Comparison of ENCODE assay signal across 14 cellular contexts in genomic region chr12:68665016-68665569, GRCh38. TPM values are rescaled to one million over a fixed set of nuclear protein-coding genes. Genes with fewer than 3 reads are reported as not detected.
DNase-seq lines count a peak whose midpoint lies in the region; ATAC-seq and TF ChIP-seq lines count a peak whose summit lies in the region.
"Had no signal": no experiment of that assay in that cellular context is flagged by ENCODE, and none has a peak within 500 bp of the region (broad histone marks: within the 10 kb centered on the region; RNA-seq: fewer than 3 reads in every experiment).

No MANE protein-coding gene starts in this region.

- H2AFZ ChIP-seq in OCI-LY1 (ENCODE audit: low read length) (no peak overlapping the region), neural cell (ENCODE audit: low read depth, low read length) (no peak overlapping the region)

- no peak overlapping the region for H3K4me2 ChIP-seq in OCI-LY1 (ENCODE audit: low read length)
- no peak overlapping the region for H3K4me2 ChIP-seq in neural cell (ENCODE audit: low read length)

- H3K79me2 ChIP-seq in OCI-LY1 (ENCODE audit: insufficient read depth, low read length), result no peaks in the 10 kb centered on the region
- H3K79me2 ChIP-seq in neural cell (replicated peaks; ENCODE audit: insufficient read depth, low read length), result no peaks in the 10 kb centered on the region

- peak overlapping the region; percentile 59 to 80 for H3K27ac Mint-ChIP-seq in effector memory CD8-positive, alpha-beta T cell

- no peaks in the 10 kb centered on the region for H3K9me3 Mint-ChIP-seq in effector memory CD8-positive, alpha-beta T cell
- H3K9me3 Mint-ChIP-seq: IgD-negative memory B cell had no signal

- no peak for ATAC-seq in effector memory CD8-positive, alpha-beta T cell (replicated peaks)
- no peak for ATAC-seq in HG02571 (IDR thresholded peaks at IDR 0.05; ENCODE audit: unreplicated experiment)

- H3K4me3 ChIP-seq in OCI-LY1 (ENCODE audit: low read depth, low read length, poor library complexity, severe bottlenecking) (no peak overlapping the region), neural cell (ENCODE audit: low read length) (no peak overlapping the region), HAP-1 (no peak overlapping the region)
- H3K4me3 ChIP-seq: breast epithelium, esophagus muscularis mucosa had no signal

- H3K27ac ChIP-seq in OCI-LY1 (ENCODE audit: low read depth, low read length, poor library complexity, severe bottlenecking) (no peak overlapping the region), neural cell (ENCODE audit: low read length) (no peak overlapping the region)
- H3K27ac ChIP-seq: breast epithelium, esophagus muscularis mucosa had no signal

- no peaks in the 10 kb centered on the region for H3K9me2 ChIP-seq in OCI-LY1 (ENCODE audit: low read depth, low read length)
- H3K9me2 ChIP-seq in neural cell (ENCODE audit: insufficient read depth, low read length), result no peaks in the 10 kb centered on the region

- H3K36me3 Mint-ChIP-seq in effector memory CD8-positive, alpha-beta T cell (ENCODE audit: insufficient read depth), result peaks cover 34% of the 10 kb centered on the region
- H3K36me3 Mint-ChIP-seq: IgD-negative memory B cell had no signal

- H3F3A ChIP-seq in OCI-LY1 (ENCODE audit: insufficient read depth, low read length), result no peaks in the 10 kb centered on the region; the same call in 1 of the 2 replicates
- no peaks in the 10 kb centered on the region for H3F3A ChIP-seq in neural cell (ENCODE audit: insufficient read depth, low read length, poor library complexity, severe bottlenecking)

- H3K36me3 ChIP-seq in OCI-LY1 (ENCODE audit: insufficient read depth, low read length), result peaks cover 31% of the 10 kb centered on the region
- H3K36me3 ChIP-seq in neural cell (ENCODE audit: insufficient read depth, low read length), result no peaks in the 10 kb centered on the region
- peaks cover 10% of the 10 kb centered on the region for H3K36me3 ChIP-seq in HAP-1 (replicated peaks)
- H3K36me3 ChIP-seq: breast epithelium had no signal

- H3K4me1 ChIP-seq in OCI-LY1 (ENCODE audit: insufficient read depth, low read length, severe bottlenecking) (no peaks in the 10 kb centered on the region), HAP-1 (peaks cover 7% of the 10 kb centered on the region; the same call in 1 of the 2 replicates)
- H3K4me1 ChIP-seq: breast epithelium had no signal

- DNase-seq in NCI-H2171 treated with DMSO at 0.1 percent for 48 hours (lab: John Stamatoyannopoulos, UW) (peak; percentile 53), NCI-H2171 (lab: John Stamatoyannopoulos, UW) (no peak), glomerular visceral epithelial cell (ENCODE audit: extremely low spot score) (no peak), HAP-1 (ENCODE audit: low spot score in 2 of 2) (no peak)
- no peak for DNase-seq in effector memory CD8-positive, alpha-beta T cell
- DNase-seq: ACHN, GDM1, T-helper 1 cell had no signal

- TF ChIP-seq CTCF in OCI-LY1 (IDR thresholded peaks at IDR 0.05; ENCODE audit: low read length) (peak; percentile 33; the same call in 1 of the 2 replicates), neural cell (IDR thresholded peaks at IDR 0.05; ENCODE audit: poor library complexity, severe bottlenecking) (no peak)

- TF ChIP-seq RAD21 in neural cell (conservative IDR thresholded peaks at IDR 0.05), result peak; percentile 16

- H3K4me3 Mint-ChIP-seq in effector memory CD8-positive, alpha-beta T cell, result no peak overlapping the region
- H3K4me3 Mint-ChIP-seq: IgD-negative memory B cell had no signal

- no peak overlapping the region for H3K9ac ChIP-seq in OCI-LY1 (ENCODE audit: low read length)
- H3K9ac ChIP-seq in neural cell (ENCODE audit: low read length), result no peak overlapping the region

- H4K20me1 ChIP-seq in OCI-LY1 (ENCODE audit: insufficient read depth, low read length) (no peaks in the 10 kb centered on the region), neural cell (ENCODE audit: insufficient read depth) (no peaks in the 10 kb centered on the region)

- H3K27me3 ChIP-seq in OCI-LY1 (ENCODE audit: insufficient read depth, low read length), result no peaks in the 10 kb centered on the region
- H3K27me3 ChIP-seq in neural cell (ENCODE audit: insufficient read depth, low read depth, low read length), result no peaks in the 10 kb centered on the region
- no peaks in the 10 kb centered on the region for H3K27me3 ChIP-seq in HAP-1 (ENCODE audit: low read depth)
- H3K27me3 ChIP-seq: breast epithelium, esophagus muscularis mucosa had no signal

- TF ChIP-seq EP300 in neural cell (conservative IDR thresholded peaks at IDR 0.05; ENCODE audit: poor library complexity, severe bottlenecking), result no peak

- no peaks in the 10 kb centered on the region for H3K9me3 ChIP-seq in OCI-LY1 (ENCODE audit: low read length)
- H3K9me3 ChIP-seq in neural cell (ENCODE audit: low read length), result no peaks in the 10 kb centered on the region
- no peaks in the 10 kb centered on the region for H3K9me3 ChIP-seq in HAP-1
- H3K9me3 ChIP-seq: breast epithelium, esophagus muscularis mucosa had no signal

- H3K27me3 Mint-ChIP-seq in effector memory CD8-positive, alpha-beta T cell, result no peaks in the 10 kb centered on the region
- H3K27me3 Mint-ChIP-seq: IgD-negative memory B cell had no signal

- H3K4me1 Mint-ChIP-seq in effector memory CD8-positive, alpha-beta T cell (ENCODE audit: low read depth in 2 of 2), result peaks cover 13 to 19% of the 10 kb centered on the region in 2 donors

- in situ Hi-C loops in HAP-1 (cut with MboI; ENCODE audit: low sequenced_read_pairs), result no loop called here

TF ChIP-seq in neural cell, 6 proteins besides CTCF, POLR2A, EP300 and RAD21:
- no peak for TF ChIP-seq SMC3 (conservative IDR thresholded peaks at IDR 0.05; ENCODE audit: poor library complexity)
- no peak for TF ChIP-seq REST (IDR thresholded peaks at IDR 0.05; ENCODE audit: borderline replicate concordance)
- TF ChIP-seq MXI1 (conservative IDR thresholded peaks at IDR 0.05; ENCODE audit: poor library complexity, severe bottlenecking), result no peak
- TF ChIP-seq POLR2AphosphoS5 (IDR thresholded peaks at IDR 0.05), result no peak
- no peak for TF ChIP-seq EZH2 (IDR thresholded peaks at IDR 0.05; ENCODE audit: borderline replicate concordance, insufficient read depth, low read length, poor library complexity, severe bottlenecking)
- no peak for TF ChIP-seq TAF1 (IDR thresholded peaks at IDR 0.05; ENCODE audit: low read depth)
TF ChIP-seq in neural cell: peak in this region for 0.

RNA-seq across cellular contexts. Expression of gene NUP107, which starts 21.7 kb away (rescaled TPM):
- 48.4 and 64.1 TPM in 2 replicates for polyA plus RNA-seq in neural cell
- 70.2 and 78.4 TPM in 2 replicates for polyA minus RNA-seq in neural cell

RNA-seq across cellular contexts. Expression of gene RAP1B, which starts 54.4 kb away (rescaled TPM):
- 209 and 214 TPM in 2 replicates for polyA plus RNA-seq in neural cell
- 116 and 143 TPM in 2 replicates for polyA minus RNA-seq in neural cell
